ENCODE assay signal across 21 cellular contexts in the genomic region with DNA sequence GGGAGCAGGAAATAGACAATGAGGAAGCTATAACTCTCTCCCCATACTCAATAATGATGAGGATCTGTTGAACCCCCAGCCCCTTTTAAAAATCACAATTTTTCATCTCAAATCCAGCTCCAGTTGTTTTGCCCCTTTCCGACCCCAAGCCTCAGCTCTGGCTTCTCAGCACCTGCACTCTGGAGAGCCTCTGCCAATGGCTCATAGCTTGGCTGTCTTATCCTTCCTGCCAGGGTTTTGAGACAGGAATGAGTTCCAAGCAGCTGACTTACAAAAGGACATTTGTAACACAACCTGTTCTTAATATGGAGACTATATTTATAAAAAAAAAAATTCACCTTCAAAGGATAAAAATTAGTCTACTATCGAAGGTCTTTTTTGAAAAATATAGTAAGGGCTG.
"Had no signal": no experiment of that assay in that cellular context is flagged by ENCODE, and none has a peak within 500 bp of the region (broad histone marks: within the 10 kb centered on the region; RNA-seq: fewer than 3 reads in every experiment).

No MANE protein-coding gene starts in this region.

- H3K36me3 ChIP-seq: uterus had no signal

- DNase-seq: activated CD8-positive, alpha-beta memory T cell treated with anti-CD3 and anti-CD28 coated beads, Interleukin-2, amount 50 U/mL, for 48 hours; activated naive CD4-positive, alpha-beta T cell; activated T-cell treated with anti-CD3 and anti-CD28 coated beads, Interleukin-2, amount 50 U/mL, for 4 hours; cerebellar nuclear complex; esophagus squamous epithelium; kidney; occipital lobe; retina; stimulated activated CD4-positive, alpha-beta T cell treated with anti-CD3 and anti-CD28 coated beads, Interleukin-15, amount 100 ng/mL, for 24 hours; stomach; T1000; trophoblast cell; uterus had no signal

- H3K27me3 ChIP-seq: breast epithelium, esophagus squamous epithelium, gastroesophageal sphincter, stomach, suprapubic skin, uterus had no signal

- H3K27ac ChIP-seq: breast epithelium, coronary artery, esophagus squamous epithelium, gastroesophageal sphincter, skin epidermis, stomach, suprapubic skin, uterus had no signal

- H3K4me1 ChIP-seq: breast epithelium, esophagus squamous epithelium, uterus had no signal

- H3K9me3 ChIP-seq: breast epithelium, esophagus squamous epithelium, gastroesophageal sphincter, stomach, suprapubic skin, uterus had no signal

- H3K4me3 ChIP-seq: breast epithelium, coronary artery, esophagus squamous epithelium, gastroesophageal sphincter, skin epidermis, stomach, suprapubic skin, uterus had no signal

- ATAC-seq: activated T-cell treated with anti-CD3 and anti-CD28 coated beads, Interleukin-2, amount 50 U/mL, for 4 hours; gastroesophageal sphincter; left lobe of liver; stimulated activated memory B cell treated with anti-CD40 and anti-IgM and Interleukin-4, amounts not matched to agents 10 μg/mL and 1 μg/mL and 100 μg/mL, for 72 hours; WTC11 had no signal
